3 cellular contexts compared by ENCODE assay signal in genomic region chr2:26582890-26583289, GRCh38.
TF ChIP-seq lines count a peak whose summit lies in the region.

No MANE protein-coding gene starts in this region.

TF ChIP-seq in SK-N-SH, 30 proteins besides CTCF, POLR2A, EP300 and RAD21:
- TF ChIP-seq NRF1 (IDR thresholded peaks at IDR 0.05; ENCODE audit: low read depth, low read length) (no peak), USF1 (IDR thresholded peaks at IDR 0.05; ENCODE audit: borderline replicate concordance, low read depth) (no peak), ELF1 (IDR thresholded peaks at IDR 0.05) (no peak), REST (IDR thresholded peaks at IDR 0.05; ENCODE audit: low read depth, low read length) (no peak), ZBTB33 (IDR thresholded peaks at IDR 0.05; ENCODE audit: borderline replicate concordance, low read depth) (no peak), FOXJ3 (CRISPR knock-in tag; IDR thresholded peaks at IDR 0.05) (no peak), TEAD4 (IDR thresholded peaks at IDR 0.05; ENCODE audit: borderline replicate concordance, insufficient read depth) (no peak), MEF2A (IDR thresholded peaks at IDR 0.05; ENCODE audit: borderline replicate concordance, low read depth) (no peak), USF2 (IDR thresholded peaks at IDR 0.05; ENCODE audit: borderline replicate concordance, low read depth, low read length) (no peak)
TF ChIP-seq in SK-N-SH: peak in this region for 0.

TF ChIP-seq in SK-N-SH treated with all-trans-retinoic acid at 6 μM for 48 hours, 23 proteins besides CTCF, POLR2A, EP300 and RAD21:
- TF ChIP-seq PATZ1 (CRISPR knock-in tag; IDR thresholded peaks at IDR 0.05; ENCODE audit: borderline replicate concordance) (no peak), OSR1 (CRISPR knock-in tag; IDR thresholded peaks at IDR 0.05) (no peak), ISL1 (CRISPR knock-in tag; IDR thresholded peaks at IDR 0.05) (no peak), ARNTL (CRISPR knock-in tag; IDR thresholded peaks at IDR 0.05; ENCODE audit: borderline replicate concordance, low read depth) (no peak), TOX (CRISPR knock-in tag; IDR thresholded peaks at IDR 0.05; ENCODE audit: borderline replicate concordance) (no peak), ZFP3 (CRISPR knock-in tag; IDR thresholded peaks at IDR 0.05) (no peak), BACH2 (CRISPR knock-in tag; IDR thresholded peaks at IDR 0.05; ENCODE audit: borderline replicate concordance) (no peak), ZNF8 (CRISPR knock-in tag; IDR thresholded peaks at IDR 0.05) (no peak), PPARA (CRISPR knock-in tag; IDR thresholded peaks at IDR 0.05; ENCODE audit: borderline replicate concordance) (no peak), ZNF70 (CRISPR knock-in tag; IDR thresholded peaks at IDR 0.05) (no peak), POU6F1 (CRISPR knock-in tag; IDR thresholded peaks at IDR 0.05; ENCODE audit: borderline replicate concordance, low read depth) (no peak), ESRRG (CRISPR knock-in tag; IDR thresholded peaks at IDR 0.05) (no peak), ZFP30 (CRISPR knock-in tag; IDR thresholded peaks at IDR 0.05) (no peak), ZNF565 (CRISPR knock-in tag; conservative IDR thresholded peaks at IDR 0.05; ENCODE audit: low read depth) (no peak), CSDC2 (CRISPR knock-in tag; IDR thresholded peaks at IDR 0.05) (no peak), CREB5 (CRISPR knock-in tag; IDR thresholded peaks at IDR 0.05; ENCODE audit: low read depth) (no peak), GLIS3 (CRISPR knock-in tag; IDR thresholded peaks at IDR 0.05) (no peak), TSHZ2 (CRISPR knock-in tag; IDR thresholded peaks at IDR 0.05) (no peak), RARB (CRISPR knock-in tag; IDR thresholded peaks at IDR 0.05) (no peak), SNAI2 (CRISPR knock-in tag; IDR thresholded peaks at IDR 0.05) (no peak)

TF ChIP-seq in HepG2, 621 proteins besides CTCF, POLR2A, EP300 and RAD21:
- TF ChIP-seq NFE2 (CRISPR knock-in tag; IDR thresholded peaks at IDR 0.05): no peak
- no peak for TF ChIP-seq KLF6 (CRISPR knock-in tag; IDR thresholded peaks at IDR 0.05)
TF ChIP-seq in HepG2: peak in this region for 0.
